ENCODE assay signal across 8 cellular contexts in the genomic region with DNA sequence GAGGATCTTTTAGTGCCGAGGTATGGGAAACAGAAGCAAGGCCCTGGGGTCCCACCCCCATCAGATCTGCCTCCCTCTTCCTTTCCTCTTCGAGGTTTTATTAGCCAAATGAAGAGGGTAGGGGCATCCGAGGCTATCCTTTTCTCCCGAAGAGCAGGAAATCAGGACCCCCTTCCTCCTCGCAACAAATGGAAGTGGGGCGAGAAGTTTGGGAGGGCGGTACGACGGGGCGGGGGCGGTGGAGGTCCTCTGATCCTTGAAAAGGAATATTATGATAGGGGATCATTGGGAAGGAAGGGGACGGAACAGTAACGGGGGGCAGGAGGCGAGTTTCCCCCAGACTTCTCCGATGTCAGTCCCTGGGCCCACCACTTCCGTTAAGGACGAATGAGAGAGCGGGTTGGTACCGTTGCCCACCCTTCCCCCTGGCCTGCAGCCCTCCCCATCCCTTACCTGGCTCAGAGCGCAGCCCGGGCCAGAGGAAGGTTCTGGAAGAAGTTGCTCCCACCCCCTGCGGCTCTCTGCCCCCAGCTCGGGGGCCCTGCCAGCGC. TPM values are rescaled to one million over a fixed set of nuclear protein-coding genes. Genes with fewer than 3 reads are reported as not detected.
DNase-seq lines count a peak whose midpoint lies in the region; ATAC-seq and TF ChIP-seq lines count a peak whose summit lies in the region.

No MANE protein-coding gene starts in this region.

- intact Hi-C loops in CD14-positive monocyte (cut with micrococcal nuclease) = no loop called here
- intact Hi-C loops in dendritic cell treated with granulocyte-macrophage colony-stimulating factor and Interleukin-4, amounts not matched to agents 40 ng/mL and 50 ng/mL, for 4 days (cut with micrococcal nuclease) = no loop called here

- H3K36me3 ChIP-seq in neuron (ENCODE audit: insufficient read depth, low read length) = peaks cover 2% of the 10 kb centered on the region

- H3K9me3 ChIP-seq in neuron (ENCODE audit: low read length) = no peaks in the 10 kb centered on the region

- no peak overlapping the region for H2AFZ ChIP-seq in neuron (ENCODE audit: low read depth, low read length)

- DNase-seq in CD14-positive monocyte (ENCODE audit: low spot score) (no peak), islet precursor cell (no peak), NCI-H1048 (lab: John Stamatoyannopoulos, UW) (no peak), NCI-H1436 treated with DMSO at 0.1 percent for 48 hours (lab: John Stamatoyannopoulos, UW) (no peak)
- no peak for DNase-seq in Jurkat, Clone E6-1 (ENCODE audit: low read depth, low spot score)

- peaks cover 49% of the 10 kb centered on the region for H3K4me1 Mint-ChIP-seq in CD14-positive monocyte
- H3K4me1 Mint-ChIP-seq in dendritic cell treated with granulocyte-macrophage colony-stimulating factor and Interleukin-4, amounts not matched to agents 40 ng/mL and 50 ng/mL, for 4 days (ENCODE audit: low read depth) = peaks cover 51% of the 10 kb centered on the region

- H3K36me3 Mint-ChIP-seq in CD14-positive monocyte = peaks cover 0 to 10% of the 10 kb centered on the region in 2 donors
- no peaks in the 10 kb centered on the region for H3K36me3 Mint-ChIP-seq in dendritic cell treated with granulocyte-macrophage colony-stimulating factor and Interleukin-4, amounts not matched to agents 40 ng/mL and 50 ng/mL, for 4 days (ENCODE audit: low read depth)

- peaks cover 24 to 53% (median 44%) of the 10 kb centered on the region in 3 donors for H3K27me3 Mint-ChIP-seq in CD14-positive monocyte (ENCODE audit: low read depth in 3 of 3)
- H3K27me3 Mint-ChIP-seq in dendritic cell treated with granulocyte-macrophage colony-stimulating factor and Interleukin-4, amounts not matched to agents 40 ng/mL and 50 ng/mL, for 4 days = peaks cover 65% of the 10 kb centered on the region

- peaks cover 67% of the 10 kb centered on the region for H3K4me1 ChIP-seq in neuron (ENCODE audit: insufficient read depth, low read length)

- H3K4me3 Mint-ChIP-seq in CD14-positive monocyte = peak overlapping the region; percentile 77
- peak overlapping the region; percentile 24 for H3K4me3 Mint-ChIP-seq in dendritic cell treated with granulocyte-macrophage colony-stimulating factor and Interleukin-4, amounts not matched to agents 40 ng/mL and 50 ng/mL, for 4 days

- ATAC-seq in GM21515 (IDR thresholded peaks at IDR 0.05; ENCODE audit: unreplicated experiment) = no peak

- peak overlapping the region; percentile 54 for H3K4me3 ChIP-seq in Jurkat, Clone E6-1 (ENCODE audit: low read length)
- H3K4me3 ChIP-seq in neuron (ENCODE audit: low read length) = peak overlapping the region; percentile 48

- H3K27ac Mint-ChIP-seq in CD14-positive monocyte = no peak overlapping the region
- H3K27ac Mint-ChIP-seq in dendritic cell treated with granulocyte-macrophage colony-stimulating factor and Interleukin-4, amounts not matched to agents 40 ng/mL and 50 ng/mL, for 4 days = no peak overlapping the region

- H3K9me3 Mint-ChIP-seq in CD14-positive monocyte = peaks cover 0 to 10% (median 3%) of the 10 kb centered on the region in 7 donors
- H3K9me3 Mint-ChIP-seq in dendritic cell treated with granulocyte-macrophage colony-stimulating factor and Interleukin-4, amounts not matched to agents 40 ng/mL and 50 ng/mL, for 4 days = no peaks in the 10 kb centered on the region

- TF ChIP-seq CTCF in CD14-positive monocyte (IDR thresholded peaks at IDR 0.05) = no peak

- no peaks in the 10 kb centered on the region for H3K27me3 ChIP-seq in neuron (ENCODE audit: insufficient read depth, low read length)

RNA-seq across cellular contexts. Expression of gene FOXJ1, which starts 0.3 kb away (rescaled TPM):
- not detected for polyA plus RNA-seq in CD14-positive monocyte
- not detected for polyA plus RNA-seq in Jurkat, Clone E6-1 (2012; ENCODE audit: insufficient read depth, insufficient read length)

RNA-seq across cellular contexts. Expression of gene EXOC7, which starts 37.1 kb away (rescaled TPM):
- 10 to 100 TPM; 30.7 to 42.4 TPM for polyA plus RNA-seq in CD14-positive monocyte
- polyA plus RNA-seq in Jurkat, Clone E6-1 (2012; ENCODE audit: insufficient read depth, insufficient read length) = 95.7 TPM
